Comparison of ENCODE assay signal across 29 cellular contexts in the genomic region with DNA sequence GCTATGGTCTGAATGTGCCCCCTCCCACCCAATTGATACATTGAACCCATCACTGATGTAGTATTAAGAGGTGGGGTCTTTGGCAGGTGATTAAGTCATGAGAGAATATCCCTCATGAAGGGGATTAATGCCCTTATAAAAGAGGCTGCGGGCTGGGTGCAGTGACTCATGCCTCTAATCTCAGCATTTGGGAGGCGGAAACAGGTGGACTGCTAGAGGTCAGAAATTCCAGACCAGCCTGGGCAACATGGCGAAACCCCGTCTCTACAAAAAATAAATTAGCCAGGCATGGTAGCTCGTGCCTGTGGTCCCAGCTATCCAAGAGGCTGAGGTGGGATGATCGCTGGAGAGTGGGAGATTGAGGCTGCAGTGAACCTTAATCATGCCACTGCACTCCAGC.
"Had no signal": no experiment of that assay in that cellular context is flagged by ENCODE, and none has a peak within 500 bp of the region (broad histone marks: within the 10 kb centered on the region; RNA-seq: fewer than 3 reads in every experiment).

No MANE protein-coding gene starts in this region.

- H3K4me3 ChIP-seq: body of pancreas had no signal

- H3K27me3 Mint-ChIP-seq: activated B cell treated with CpG ODN at 0.5 μM for 24 hours; activated CD4-positive, alpha-beta memory T cell treated with anti-CD3 and anti-CD28 coated beads for 36 hours; activated CD8-positive, alpha-beta memory T cell treated with anti-CD3 and anti-CD28 coated beads, Interleukin-2, amount 10 ng/mL, durations not matched to agents 7 days and 5 days; activated naive CD4-positive, alpha-beta T cell treated with anti-CD3 and anti-CD28 coated beads, Interleukin-2, amount 50 U/mL, for 24 hours; activated naive CD8-positive, alpha-beta T cell treated with anti-CD3 and anti-CD28 coated beads, Interleukin-2, amount 10 ng/mL, durations not matched to agents 7 days and 5 days; T-helper 17 cell had no signal

- ATAC-seq: activated CD4-positive, CD25-positive, alpha-beta regulatory T cell treated with anti-CD3 and anti-CD28 coated beads, Interleukin-2, amount 50 U/mL, for 24 hours; activated CD8-positive, alpha-beta memory T cell treated with anti-CD3 and anti-CD28 coated beads, Interleukin-2, amount 10 ng/mL, durations not matched to agents 7 days and 5 days; activated CD8-positive, alpha-beta T cell treated with anti-CD3 and anti-CD28 coated beads, Interleukin-2, amount 10 ng/mL, durations not matched to agents 7 days and 5 days; body of pancreas; esophagus mucosa; T-helper 17 cell had no signal

- H3K4me3 Mint-ChIP-seq: activated B cell treated with CpG ODN at 0.5 μM for 24 hours; activated CD4-positive, alpha-beta memory T cell treated with anti-CD3 and anti-CD28 coated beads for 36 hours; activated CD8-positive, alpha-beta memory T cell treated with anti-CD3 and anti-CD28 coated beads, Interleukin-2, amount 10 ng/mL, durations not matched to agents 7 days and 5 days; activated CD8-positive, alpha-beta T cell treated with anti-CD3 and anti-CD28 coated beads, Interleukin-2, amount 10 ng/mL, durations not matched to agents 7 days and 5 days; activated naive CD4-positive, alpha-beta T cell treated with anti-CD3 and anti-CD28 coated beads for 36 hours; activated naive CD4-positive, alpha-beta T cell treated with anti-CD3 and anti-CD28 coated beads, Interleukin-2, amount 50 U/mL, for 24 hours; activated naive CD8-positive, alpha-beta T cell treated with anti-CD3 and anti-CD28 coated beads, Interleukin-2, amount 10 ng/mL, durations not matched to agents 7 days and 5 days; activated T-helper 1 cell treated with anti-CD3 and anti-CD28 coated beads, Interleukin-12 subunit alpha, Interleukin-12 subunit beta, Interleukin-2, Interleukin-4 antibody, amounts not matched to agents 30 ng/mL and 10 ng/mL and 1 ng/mL, durations not matched to agents 14 hours and 24 hours and 36 hours; T-helper 17 cell; T-helper 2 cell treated with Interferon-gamma antibody and Interleukin-4, amounts not matched to agents 5 μg/mL and 100 μg/mL, for 36 hours had no signal

- H3K27ac Mint-ChIP-seq: activated B cell treated with CpG ODN at 0.5 μM for 24 hours; activated CD4-positive, alpha-beta memory T cell treated with anti-CD3 and anti-CD28 coated beads for 36 hours; activated CD8-positive, alpha-beta memory T cell treated with anti-CD3 and anti-CD28 coated beads, Interleukin-2, amount 10 ng/mL, durations not matched to agents 7 days and 5 days; activated CD8-positive, alpha-beta T cell treated with anti-CD3 and anti-CD28 coated beads, Interleukin-2, amount 10 ng/mL, durations not matched to agents 7 days and 5 days; activated naive CD4-positive, alpha-beta T cell treated with anti-CD3 and anti-CD28 coated beads for 36 hours; activated naive CD8-positive, alpha-beta T cell treated with anti-CD3 and anti-CD28 coated beads, Interleukin-2, amount 10 ng/mL, durations not matched to agents 7 days and 5 days; activated T-helper 1 cell treated with anti-CD3 and anti-CD28 coated beads, Interleukin-12 subunit alpha, Interleukin-12 subunit beta, Interleukin-2, Interleukin-4 antibody, amounts not matched to agents 30 ng/mL and 10 ng/mL and 1 ng/mL, durations not matched to agents 14 hours and 24 hours and 36 hours; activated T-helper 2 cell treated with anti-CD3 and anti-CD28 coated beads, Interferon-gamma antibody, Interleukin-2, Interleukin-4, amounts not matched to agents 10 μg/mL and 5 μg/mL and 100 μg/mL, durations not matched to agents 14 hours and 24 hours and 36 hours; T-helper 17 cell; T-helper 2 cell treated with Interferon-gamma antibody and Interleukin-4, amounts not matched to agents 5 μg/mL and 100 μg/mL, for 36 hours had no signal

- H3K27me3 ChIP-seq: body of pancreas had no signal

- DNase-seq: activated B cell treated with CpG ODN at 0.5 μM for 24 hours; activated CD4-positive, alpha-beta memory T cell treated with anti-CD3 and anti-CD28 coated beads for 36 hours; activated CD4-positive, alpha-beta T cell treated with anti-CD3 and anti-CD28 coated beads for 48 hours; activated CD8-positive, alpha-beta memory T cell treated with anti-CD3 and anti-CD28 coated beads, Interleukin-2, amount 10 ng/mL, durations not matched to agents 7 days and 5 days; activated CD8-positive, alpha-beta memory T cell treated with anti-CD3 and anti-CD28 coated beads, Interleukin-2, amount 50 U/mL, for 4 hours; activated CD8-positive, alpha-beta T cell treated with anti-CD3 and anti-CD28 coated beads, Interleukin-2, amount 10 ng/mL, durations not matched to agents 7 days and 5 days; activated effector memory CD4-positive, alpha-beta T cell treated with anti-CD3 and anti-CD28 coated beads, Interleukin-2, amount 50 U/mL, for 16 hours; activated naive CD4-positive, alpha-beta T cell treated with anti-CD3 and anti-CD28 coated beads for 36 hours; activated naive CD8-positive, alpha-beta T cell treated with anti-CD3 and anti-CD28 coated beads, Interleukin-2, amount 10 ng/mL, durations not matched to agents 7 days and 5 days; activated T-cell treated with anti-CD3 and anti-CD28 coated beads, Interleukin-2, amount 50 U/mL, for 1 hour; activated T-cell treated with anti-CD3 and anti-CD28 coated beads, Interleukin-2, amount 50 U/mL, for 48 hours; amygdala; body of pancreas; caudate nucleus; cortex of kidney; dermis blood vessel endothelial cell; effector CD8-positive, alpha-beta T cell; foreskin fibroblast; head of caudate nucleus; T-helper 1 cell; T-helper 17 cell; T1000; WERI-Rb-1 had no signal

- H3K4me1 Mint-ChIP-seq: activated B cell treated with CpG ODN at 0.5 μM for 24 hours had no signal

- H3K9me3 ChIP-seq: body of pancreas had no signal

- H3K27ac ChIP-seq: body of pancreas, WERI-Rb-1 had no signal

- H3K4me1 ChIP-seq: body of pancreas had no signal

- H3K9me3 Mint-ChIP-seq: activated B cell treated with CpG ODN at 0.5 μM for 24 hours; activated CD4-positive, alpha-beta memory T cell treated with anti-CD3 and anti-CD28 coated beads for 36 hours; activated naive CD4-positive, alpha-beta T cell treated with anti-CD3 and anti-CD28 coated beads for 36 hours; activated naive CD4-positive, alpha-beta T cell treated with anti-CD3 and anti-CD28 coated beads, Interleukin-2, amount 50 U/mL, for 24 hours; activated naive CD8-positive, alpha-beta T cell treated with anti-CD3 and anti-CD28 coated beads, Interleukin-2, amount 10 ng/mL, durations not matched to agents 7 days and 5 days; activated T-helper 1 cell treated with anti-CD3 and anti-CD28 coated beads, Interleukin-12 subunit alpha, Interleukin-12 subunit beta, Interleukin-2, Interleukin-4 antibody, amounts not matched to agents 30 ng/mL and 10 ng/mL and 1 ng/mL, durations not matched to agents 14 hours and 24 hours and 36 hours; activated T-helper 2 cell treated with anti-CD3 and anti-CD28 coated beads, Interferon-gamma antibody, Interleukin-2, Interleukin-4, amounts not matched to agents 10 μg/mL and 5 μg/mL and 100 μg/mL, durations not matched to agents 14 hours and 24 hours and 36 hours; T-helper 2 cell treated with Interferon-gamma antibody and Interleukin-4, amounts not matched to agents 5 μg/mL and 100 μg/mL, for 36 hours had no signal
